1 cellular context compared by ENCODE assay signal in the genomic region with DNA sequence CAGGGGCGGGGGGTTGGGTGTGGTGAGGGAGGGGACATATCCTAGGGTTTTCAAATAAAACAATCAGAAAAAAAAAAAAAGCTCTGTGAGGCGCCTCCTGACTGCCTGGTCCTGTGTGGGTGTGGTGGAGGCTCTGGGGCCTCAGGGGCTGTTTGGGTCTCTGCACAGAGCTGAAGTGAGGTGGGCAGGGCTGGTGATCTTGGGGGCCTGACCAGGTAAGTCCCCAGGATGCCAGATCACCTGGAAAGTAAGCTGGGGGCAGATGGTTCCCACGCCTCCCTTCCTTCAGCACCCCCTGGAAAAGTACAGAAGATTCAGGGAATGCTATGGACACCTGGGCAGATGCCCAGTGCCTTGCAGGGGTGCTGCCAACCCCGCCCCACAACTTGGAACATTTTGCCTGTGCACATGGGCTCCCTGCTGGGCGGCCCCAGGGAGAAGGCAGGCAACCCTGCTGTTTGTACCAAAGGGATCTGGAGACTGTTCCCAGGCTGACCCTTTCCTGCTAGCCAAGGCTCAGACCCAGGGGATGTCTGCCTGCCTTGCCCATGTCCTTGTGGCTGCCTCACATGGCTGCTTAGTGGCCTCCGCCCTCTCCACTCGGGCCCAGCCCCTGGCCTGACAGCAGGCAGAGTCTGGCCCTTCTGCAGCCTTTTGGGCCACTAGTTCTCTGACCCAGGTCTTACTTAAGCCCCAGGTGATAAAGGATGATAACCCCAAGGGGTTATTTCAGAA.
TF ChIP-seq lines count a peak whose summit lies in the region.

No MANE protein-coding gene starts in this region.

TF ChIP-seq in HEK293, 187 proteins besides CTCF, POLR2A, EP300 and RAD21:
- TF ChIP-seq ZIC2 (tag by site-specific recombination; IDR thresholded peaks at IDR 0.05) (peak; percentile 66), ZNF248 (tag by site-specific recombination; IDR thresholded peaks at IDR 0.05) (no peak)
- TF ChIP-seq, protein P1, sequence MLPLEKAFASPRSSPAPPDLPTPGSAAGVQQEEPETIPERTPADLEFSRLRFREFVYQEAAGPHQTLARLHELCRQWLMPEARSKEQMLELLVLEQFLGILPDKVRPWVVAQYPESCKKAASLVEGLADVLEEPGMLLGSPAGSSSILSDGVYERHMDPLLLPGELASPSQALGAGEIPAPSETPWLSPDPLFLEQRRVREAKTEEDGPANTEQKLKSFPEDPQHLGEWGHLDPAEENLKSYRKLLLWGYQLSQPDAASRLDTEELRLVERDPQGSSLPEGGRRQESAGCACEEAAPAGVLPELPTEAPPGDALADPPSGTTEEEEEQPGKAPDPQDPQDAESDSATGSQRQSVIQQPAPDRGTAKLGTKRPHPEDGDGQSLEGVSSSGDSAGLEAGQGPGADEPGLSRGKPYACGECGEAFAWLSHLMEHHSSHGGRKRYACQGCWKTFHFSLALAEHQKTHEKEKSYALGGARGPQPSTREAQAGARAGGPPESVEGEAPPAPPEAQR (tag by site-specific recombination; IDR thresholded peaks at IDR 0.05), result no peak
TF ChIP-seq in HEK293: peak in this region for 1.
